ENCODE assay signal across 14 cellular contexts in the genomic region with DNA sequence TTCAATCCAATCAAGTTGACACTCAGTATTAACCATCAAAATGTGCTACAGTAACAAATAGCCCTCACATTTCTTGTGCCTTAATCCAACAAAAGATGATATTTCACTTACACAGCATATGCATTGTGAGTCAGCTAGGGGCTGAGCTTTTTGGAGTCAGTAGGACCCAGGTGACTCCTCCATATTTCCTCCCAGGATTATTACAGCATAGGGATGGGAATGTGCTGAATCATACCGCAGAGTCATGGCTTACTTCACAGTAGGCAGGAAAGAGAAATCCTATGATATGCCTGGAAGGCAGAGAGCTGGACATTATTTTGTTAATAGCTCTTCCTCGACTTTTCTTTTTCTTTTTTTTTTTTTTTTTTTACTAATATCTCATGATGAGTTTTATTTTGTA.
DNase-seq lines count a peak whose midpoint lies in the region; ATAC-seq and TF ChIP-seq lines count a peak whose summit lies in the region.
"Had no signal": no experiment of that assay in that cellular context is flagged by ENCODE, and none has a peak within 500 bp of the region (broad histone marks: within the 10 kb centered on the region; RNA-seq: fewer than 3 reads in every experiment).

No MANE protein-coding gene starts in this region.

- no peak overlapping the region for H2AFZ ChIP-seq in GM23248
- H2AFZ ChIP-seq in PC-9, result no peak overlapping the region
- H2AFZ ChIP-seq: parathyroid adenoma had no signal

- TF ChIP-seq CTCF in PC-9 (conservative IDR thresholded peaks at IDR 0.05) (no peak), choroid plexus epithelial cell (conservative IDR thresholded peaks at IDR 0.05; ENCODE audit: low read depth, low read length) (no peak), heart left ventricle (IDR thresholded peaks at IDR 0.05) (no peak)

- H3K27me3 ChIP-seq in GM23248 (replicated peaks; ENCODE audit: insufficient read depth) (no peaks in the 10 kb centered on the region), PC-9 (ENCODE audit: insufficient read depth, low read depth) (no peaks in the 10 kb centered on the region), heart left ventricle (no peaks in the 10 kb centered on the region)

- H3K9me3 ChIP-seq in GM23248 (ENCODE audit: low read depth), result no peaks in the 10 kb centered on the region
- H3K9me3 ChIP-seq in PC-9 (ENCODE audit: insufficient read depth, low read depth), result peaks cover 19% of the 10 kb centered on the region
- peaks cover 0 to 16% (median 0%) of the 10 kb centered on the region in 12 donors for H3K9me3 ChIP-seq in heart left ventricle

- H3K4me1 ChIP-seq in GM23248 (ENCODE audit: insufficient read depth) (no peaks in the 10 kb centered on the region), PC-9 (replicated peaks; ENCODE audit: insufficient read depth) (peaks cover 4% of the 10 kb centered on the region; the same call in 1 of the 2 replicates), heart left ventricle (no peaks in the 10 kb centered on the region)
- H3K4me1 ChIP-seq: parathyroid adenoma had no signal

- no peak overlapping the region for H3K9ac ChIP-seq in GM23248
- H3K9ac ChIP-seq: parathyroid adenoma had no signal

- H3K36me3 ChIP-seq in GM23248 (ENCODE audit: low read depth) (no peaks in the 10 kb centered on the region), PC-9 (ENCODE audit: low read depth) (no peaks in the 10 kb centered on the region), heart left ventricle (no peaks in the 10 kb centered on the region)

- no peaks in the 10 kb centered on the region for H3F3A ChIP-seq in GM23248 (ENCODE audit: insufficient read depth)
- H3F3A ChIP-seq in PC-9 (ENCODE audit: insufficient read depth, low read depth), result no peaks in the 10 kb centered on the region

- WGBS in GM23248 (ENCODE audit: low coverage in 1 of 2, low lambda C conversion rate in 2 of 2, missing lambda C conversion rate in 2 of 2), 2 experiments, result 18 to 21% methylated on average over 2 of the region's 2 CpGs
- 74 to 79% (median 76%) methylated on average over 2 of the region's 2 CpGs for WGBS in heart left ventricle, 4 donors

- H3K9me2 ChIP-seq in GM23248 (ENCODE audit: insufficient read depth) (no peaks in the 10 kb centered on the region), PC-9 (ENCODE audit: insufficient read depth) (no peaks in the 10 kb centered on the region)

- in situ Hi-C loops in GM23248 (cut with MboI), result no loop called here

- BruUV-seq in PC-9 (replicated peaks; lab: Mats Ljungman, UMichigan), result no TSS peak

- H3K79me2 ChIP-seq in GM23248 (ENCODE audit: insufficient read depth), result no peaks in the 10 kb centered on the region
- no peaks in the 10 kb centered on the region for H3K79me2 ChIP-seq in PC-9 (ENCODE audit: low read depth)
- H3K79me2 ChIP-seq: parathyroid adenoma had no signal

- TF ChIP-seq POLR2A in heart left ventricle (IDR thresholded peaks at IDR 0.05), result no peak

- ATAC-seq in left ventricle myocardium superior (no peak), GM18517 (IDR thresholded peaks at IDR 0.05; ENCODE audit: unreplicated experiment) (no peak), GM18867 (IDR thresholded peaks at IDR 0.05; ENCODE audit: unreplicated experiment) (no peak), heart left ventricle (no peak)
- ATAC-seq: activated CD4-positive, alpha-beta T cell treated with anti-CD3 and anti-CD28 coated beads for 36 hours; activated naive CD4-positive, alpha-beta T cell treated with anti-CD3 and anti-CD28 coated beads, Interleukin-2, amount 50 U/mL, for 72 hours; Right ventricle myocardium inferior; T-helper 17 cell had no signal

- H4K20me1 ChIP-seq in GM23248 (ENCODE audit: insufficient read depth), result no peaks in the 10 kb centered on the region
- H4K20me1 ChIP-seq in PC-9 (ENCODE audit: insufficient read depth), result no peaks in the 10 kb centered on the region

- intact Hi-C loops in PC-9 (cut with micrococcal nuclease; ENCODE audit: unreplicated experiment) (no loop called here), left ventricle myocardium superior (cut with micrococcal nuclease) (no loop called here), heart left ventricle (cut with DNase I) (no loop called here)

- H3K4me3 ChIP-seq in GM23248, result no peak overlapping the region
- no peak overlapping the region for H3K4me3 ChIP-seq in PC-9
- H3K4me3 ChIP-seq in choroid plexus epithelial cell (ENCODE audit: low read depth, low read length), result no peak overlapping the region
- no peak overlapping the region for H3K4me3 ChIP-seq in heart left ventricle

- no peak overlapping the region for H3K4me2 ChIP-seq in GM23248 (ENCODE audit: unreplicated experiment)
- no peak overlapping the region for H3K4me2 ChIP-seq in PC-9

- POLR2A ChIA-PET in PC-9 (lab: Charles Lee; ENCODE audit: unreplicated experiment), result no interaction called here

- DNase-seq in GM23248, result peak; percentile 76
- DNase-seq in PC-9, result peak; percentile 14 to 81
- DNase-seq in choroid plexus epithelial cell (ENCODE audit: low read depth), result peak; percentile 3
- peak; percentile 39 for DNase-seq in renal cortical epithelial cell (ENCODE audit: low read depth)
- DNase-seq in left ventricle myocardium superior, result no peak
- DNase-seq in heart left ventricle, result no peak
- DNase-seq: activated CD4-positive, alpha-beta T cell treated with anti-CD3 and anti-CD28 coated beads for 36 hours; head of caudate nucleus; T-helper 17 cell had no signal

- H3K27ac ChIP-seq in GM23248 (no peak overlapping the region), PC-9 (peak overlapping the region; percentile 75), heart left ventricle (no peak overlapping the region)
- H3K27ac ChIP-seq: parathyroid adenoma had no signal

- CTCF ChIA-PET in PC-9 (lab: Charles Lee), result no interaction called here

Comparison
In these comparisons a context has a peak if more than half of its experiments do, and no peak if none do; other contexts are left out.
1. DNase-seq: peak in GM23248 (single experiment), PC-9 (2 of 2), choroid plexus epithelial cell (single experiment) and renal cortical epithelial cell (single experiment); none in left ventricle myocardium superior (single experiment) and heart left ventricle (0 of 5).